9 cellular contexts compared by ENCODE assay signal in genomic region chr14:23559010-23559920, GRCh38. TPM values are rescaled to one million over a fixed set of nuclear protein-coding genes. Genes with fewer than 3 reads are reported as not detected.
A peak's percentile ranks its signal among the peaks of the same experiment; 100 is the strongest.
DNase-seq lines count a peak whose midpoint lies in the region; ATAC-seq and TF ChIP-seq lines count a peak whose summit lies in the region.
"Had no signal": no experiment of that assay in that cellular context is flagged by ENCODE, and none has a peak within 500 bp of the region (broad histone marks: within the 10 kb centered on the region; RNA-seq: fewer than 3 reads in every experiment).

No MANE protein-coding gene starts in this region.

- H3K9me2 ChIP-seq in Karpas-422 (replicated peaks; ENCODE audit: insufficient read depth, low read length), result no peaks in the 10 kb centered on the region

- ATAC-seq in left lung (no peak), GM19328 (IDR thresholded peaks at IDR 0.05; ENCODE audit: unreplicated experiment) (no peak), GM18498 (IDR thresholded peaks at IDR 0.05; ENCODE audit: unreplicated experiment) (no peak)

- intact Hi-C loops in left lung (cut with DNase I), result no loop called here

- H3K4me3 ChIP-seq in Karpas-422 (ENCODE audit: low read length), result no peak overlapping the region
- H3K4me3 ChIP-seq in left lung, result no peak overlapping the region
- H3K4me3 ChIP-seq: SJSA1 had no signal

- H2AFZ ChIP-seq in Karpas-422 (ENCODE audit: low read length), result no peak overlapping the region

- H4K20me1 ChIP-seq in Karpas-422 (ENCODE audit: insufficient read depth, low read depth, low read length), result peaks cover 6% of the 10 kb centered on the region

- peaks cover 2% of the 10 kb centered on the region for H3K27me3 Mint-ChIP-seq in brain

- H3K9me3 ChIP-seq in Karpas-422 (ENCODE audit: low read length), result no peaks in the 10 kb centered on the region
- H3K9me3 ChIP-seq in left lung, result no peaks in the 10 kb centered on the region
- H3K9me3 ChIP-seq: SJSA1 had no signal

- H3K27me3 ChIP-seq in Karpas-422 (ENCODE audit: low read length) (no peaks in the 10 kb centered on the region), left lung (no peaks in the 10 kb centered on the region)
- H3K27me3 ChIP-seq: SJSA1 had no signal

- no peak overlapping the region for H3K27ac ChIP-seq in Karpas-422 (ENCODE audit: low read length)
- H3K27ac ChIP-seq in left lung, result no peak overlapping the region
- H3K27ac ChIP-seq: SJSA1 had no signal

- H3K4me2 ChIP-seq in Karpas-422 (ENCODE audit: low read depth, low read length, poor library complexity, severe bottlenecking), result no peak overlapping the region

- DNase-seq in D341Med (ENCODE audit: low spot score) (peak; percentile 75), Karpas-422 (peak; percentile 93), T1000 (lab: John Stamatoyannopoulos, UW) (peak; percentile 51), left lung (peak in 1 of 2 donors; percentile 86)
- peak; percentile 15 to 54 for DNase-seq in stimulated activated CD8-positive, alpha-beta memory T cell treated with anti-CD3 and anti-CD28 coated beads, Interleukin-2, amount 100 ng/mL, for 1 hour (ENCODE audit: low read depth in 2 of 2)

- H3K9me3 Mint-ChIP-seq in brain, result no peaks in the 10 kb centered on the region

- H3K4me1 ChIP-seq in Karpas-422 (ENCODE audit: low read length), result peaks cover 34% of the 10 kb centered on the region
- peaks cover 18 to 34% of the 10 kb centered on the region in 2 donors for H3K4me1 ChIP-seq in left lung

- peak overlapping the region in 4 of 5 experiments; percentile 20 to 69 (median 41) for H3K4me3 Mint-ChIP-seq in brain

- H3K27ac Mint-ChIP-seq in brain, result peak overlapping the region; percentile 51 to 90 (median 87)

- no peak overlapping the region for H3K9ac ChIP-seq in Karpas-422 (ENCODE audit: low read length)

- H3K36me3 ChIP-seq in Karpas-422 (ENCODE audit: insufficient read depth, low read length) (peaks cover 42% of the 10 kb centered on the region), left lung (peaks cover 0 to 56% of the 10 kb centered on the region in 2 donors)
- H3K36me3 ChIP-seq: SJSA1 had no signal

- H3K36me3 Mint-ChIP-seq in brain, result no peaks in the 10 kb centered on the region

- H3K79me2 ChIP-seq in Karpas-422 (ENCODE audit: low read length), result peaks cover 40% of the 10 kb centered on the region

- TF ChIP-seq CTCF in brain (conservative IDR thresholded peaks at IDR 0.05) (peak; percentile 86 to 97), left lung (IDR thresholded peaks at IDR 0.05) (peak; percentile 76 to 79)

- peaks cover 64% of the 10 kb centered on the region for H3K4me1 Mint-ChIP-seq in brain

RNA-seq across cellular contexts. Expression of gene THTPA, which starts 3.2 kb away (rescaled TPM):
- 16.2 and 57.5 TPM in 2 replicates for total RNA-seq in Karpas-422 (2014; rRNA removed; shearing (Covaris generic); ENCODE audit: low replicate concordance)
- polyA plus RNA-seq in brain (ENCODE audit: insufficient read depth, low read depth, low replicate concordance), result 48.6 TPM
- total RNA-seq in left lung, result 10 to 100 TPM; 15.2 to 20.3 TPM

RNA-seq across cellular contexts. Expression of gene ZFHX2, which starts 7.7 kb away (rescaled TPM):
- total RNA-seq in Karpas-422 (2014; rRNA removed; shearing (Covaris generic); ENCODE audit: low replicate concordance), result 0.07 and 0.32 TPM in 2 replicates
- polyA plus RNA-seq in brain (ENCODE audit: insufficient read depth, low read depth, low replicate concordance), result 6.5 TPM
- total RNA-seq in left lung, result 1 to 10 TPM; 2.9 to 3.1 TPM
- total RNA-seq: SJSA1 had no signal

RNA-seq across cellular contexts. Expression of gene AP1G2, which starts 8.3 kb away (rescaled TPM):
- total RNA-seq in Karpas-422 (2014; rRNA removed; shearing (Covaris generic); ENCODE audit: low replicate concordance), result 207 and 248 TPM in 2 replicates
- 28.9 TPM for polyA plus RNA-seq in brain (ENCODE audit: insufficient read depth, low read depth, low replicate concordance)
- 100 to 1,000 TPM in 1 of 2 donors, 10 to 100 TPM in 1; 93.7 to 121 TPM for total RNA-seq in left lung

RNA-seq across cellular contexts. Expression of gene JPH4, which starts 19.3 kb away (rescaled TPM):
- total RNA-seq in Karpas-422 (2014; rRNA removed; shearing (Covaris generic); ENCODE audit: low replicate concordance), result 0.29 TPM in 1 of 2 replicates, not detected in the other
- polyA plus RNA-seq in brain (ENCODE audit: insufficient read depth, low read depth, low replicate concordance), result 39.2 TPM
- total RNA-seq in left lung, result 1 to 10 TPM; 1.3 TPM
- total RNA-seq: SJSA1 had no signal
